27 cellular contexts compared by ENCODE assay signal in genomic region chrY:13351443-13351842, GRCh38.
"Had no signal": no experiment of that assay in that cellular context is flagged by ENCODE, and none has a peak within 500 bp of the region (broad histone marks: within the 10 kb centered on the region; RNA-seq: fewer than 3 reads in every experiment).

No MANE protein-coding gene starts in this region.

- H3K27me3 Mint-ChIP-seq: activated B cell treated with CpG ODN at 0.5 μM for 24 hours; activated CD4-positive, alpha-beta T cell treated with anti-CD3 and anti-CD28 coated beads, Interleukin-2, amount 10 ng/mL, durations not matched to agents 24 days and 14 days; activated CD8-positive, alpha-beta memory T cell treated with anti-CD3 and anti-CD28 coated beads, Interleukin-2, amount 10 ng/mL, durations not matched to agents 7 days and 5 days; activated naive CD8-positive, alpha-beta T cell treated with anti-CD3 and anti-CD28 coated beads, Interleukin-2, amount 50 U/mL, for 24 hours; central memory CD8-positive, alpha-beta T cell; T-cell had no signal

- ATAC-seq: activated CD8-positive, alpha-beta memory T cell treated with anti-CD3 and anti-CD28 coated beads, Interleukin-2, amount 10 ng/mL, durations not matched to agents 7 days and 5 days; activated naive CD4-positive, alpha-beta T cell treated with anti-CD3 and anti-CD28 coated beads, Interleukin-2, amount 50 U/mL, for 72 hours; activated naive CD8-positive, alpha-beta T cell treated with anti-CD3 and anti-CD28 coated beads, Interleukin-2, amount 50 U/mL, for 24 hours; activated T-cell treated with anti-CD3 and anti-CD28 coated beads, Interleukin-2, amount 50 U/mL, for 4 hours; body of pancreas; T-cell had no signal

- H3K4me3 Mint-ChIP-seq: activated B cell treated with CpG ODN at 0.5 μM for 24 hours; activated CD4-positive, alpha-beta T cell treated with anti-CD3 and anti-CD28 coated beads, Interleukin-2, amount 10 ng/mL, durations not matched to agents 24 days and 14 days; activated CD8-positive, alpha-beta memory T cell treated with anti-CD3 and anti-CD28 coated beads, Interleukin-2, amount 10 ng/mL, durations not matched to agents 7 days and 5 days; activated naive CD8-positive, alpha-beta T cell treated with anti-CD3 and anti-CD28 coated beads, Interleukin-2, amount 50 U/mL, for 24 hours; activated T-cell treated with anti-CD3 and anti-CD28 coated beads, Interleukin-2, amount 50 U/mL, for 4 hours; central memory CD8-positive, alpha-beta T cell; T-cell had no signal

- H3K9me3 ChIP-seq: ascending aorta, body of pancreas, MG63, Peyer's patch had no signal

- FAIRE-seq: TTC549 had no signal

- H3K27ac ChIP-seq: ascending aorta, body of pancreas, Peyer's patch had no signal

- H3K36me3 ChIP-seq: ascending aorta had no signal

- H3K27ac Mint-ChIP-seq: activated B cell treated with CpG ODN at 0.5 μM for 24 hours; activated CD4-positive, alpha-beta T cell treated with anti-CD3 and anti-CD28 coated beads, Interleukin-2, amount 10 ng/mL, durations not matched to agents 24 days and 14 days; activated CD8-positive, alpha-beta memory T cell treated with anti-CD3 and anti-CD28 coated beads, Interleukin-2, amount 10 ng/mL, durations not matched to agents 7 days and 5 days; activated naive CD4-positive, alpha-beta T cell treated with anti-CD3 and anti-CD28 coated beads, Interleukin-2, amount 50 U/mL, for 72 hours; activated naive CD8-positive, alpha-beta T cell treated with anti-CD3 and anti-CD28 coated beads, Interleukin-2, amount 50 U/mL, for 24 hours; T-cell had no signal

- H3K4me3 ChIP-seq: ascending aorta, body of pancreas, MG63, Peyer's patch had no signal

- H3K4me1 ChIP-seq: ascending aorta, body of pancreas, Peyer's patch had no signal

- DNase-seq: activated B cell treated with CpG ODN at 0.5 μM for 24 hours; activated CD4-positive, alpha-beta T cell treated with anti-CD3 and anti-CD28 coated beads for 1 hour; activated CD4-positive, alpha-beta T cell treated with anti-CD3 and anti-CD28 coated beads, Interleukin-2, amount 10 ng/mL, durations not matched to agents 24 days and 14 days; activated CD4-positive, alpha-beta T cell treated with anti-CD3 and anti-CD28 coated beads, Interleukin-2, amount 50 U/mL, for 48 hours; activated CD8-positive, alpha-beta memory T cell treated with anti-CD3 and anti-CD28 coated beads, Interleukin-2, amount 10 ng/mL, durations not matched to agents 7 days and 5 days; activated effector memory CD4-positive, alpha-beta T cell treated with anti-CD3 and anti-CD28 coated beads, Interleukin-2, amount 50 U/mL, for 16 hours; activated naive CD4-positive, alpha-beta T cell treated with Interleukin-2 at 50 U/mL for 16 hours; activated naive CD8-positive, alpha-beta T cell treated with anti-CD3 and anti-CD28 coated beads, Interleukin-2, amount 50 U/mL, for 24 hours; activated T-cell treated with anti-CD3 and anti-CD28 coated beads, Interleukin-2, amount 50 U/mL, for 4 hours; amniotic stem cell; body of pancreas; MG63; NCI-H1092 treated with DMSO at 0.1 percent for 48 hours; NCI-H1417 treated with DMSO at 0.1 percent for 48 hours; NCI-H1694; NCI-H2029 treated with DMSO at 0.1 percent for 48 hours; NCI-H510A treated with DMSO at 0.1 percent for 48 hours; NCI-H69; Peyer's patch; SHP77 treated with DMSO at 0.1 percent for 48 hours; T-cell; T-helper 2 cell; T1000 had no signal

- H3K9me3 Mint-ChIP-seq: activated B cell treated with CpG ODN at 0.5 μM for 24 hours; activated CD4-positive, alpha-beta T cell treated with anti-CD3 and anti-CD28 coated beads, Interleukin-2, amount 10 ng/mL, durations not matched to agents 24 days and 14 days; activated naive CD4-positive, alpha-beta T cell treated with anti-CD3 and anti-CD28 coated beads, Interleukin-2, amount 50 U/mL, for 72 hours; activated naive CD8-positive, alpha-beta T cell treated with anti-CD3 and anti-CD28 coated beads, Interleukin-2, amount 50 U/mL, for 24 hours; activated T-cell treated with anti-CD3 and anti-CD28 coated beads, Interleukin-2, amount 50 U/mL, for 4 hours; central memory CD8-positive, alpha-beta T cell; T-cell had no signal

- H3K27me3 ChIP-seq: ascending aorta, body of pancreas, MG63, Peyer's patch had no signal
